Comparison of ENCODE assay signal across 8 cellular contexts in genomic region chr12:68808388-68809189, GRCh38. TPM values are rescaled to one million over a fixed set of nuclear protein-coding genes. Genes with fewer than 3 reads are reported as not detected.
DNase-seq lines count a peak whose midpoint lies in the region; ATAC-seq and TF ChIP-seq lines count a peak whose summit lies in the region.

No MANE protein-coding gene starts in this region.

- peaks cover 37% of the 10 kb centered on the region for H3K4me1 Mint-ChIP-seq in activated naive CD8-positive, alpha-beta T cell (ENCODE audit: low read depth)

- H3F3A ChIP-seq in SK-N-SH (replicated peaks; ENCODE audit: insufficient read depth), result peaks cover 44% of the 10 kb centered on the region

- peak; percentile 49 for ATAC-seq in HG02588 (IDR thresholded peaks at IDR 0.05; ENCODE audit: unreplicated experiment)

- TF ChIP-seq RAD21 in SK-N-SH (IDR thresholded peaks at IDR 0.05; ENCODE audit: low read length), result no peak

- peaks cover 8% of the 10 kb centered on the region for H3K36me3 Mint-ChIP-seq in activated naive CD8-positive, alpha-beta T cell

- H3K27me3 ChIP-seq in SK-N-SH (ENCODE audit: insufficient read depth) (no peaks in the 10 kb centered on the region), ovary (no peaks in the 10 kb centered on the region), thyroid gland (no peaks in the 10 kb centered on the region)

- peak overlapping the region; percentile 97 for H3K27ac Mint-ChIP-seq in activated naive CD8-positive, alpha-beta T cell

- H2AFZ ChIP-seq in SK-N-SH (ENCODE audit: low read depth), result peak overlapping the region; percentile 89

- H3K9me3 ChIP-seq in SK-N-SH (no peaks in the 10 kb centered on the region; the same call in 1 of the 2 replicates), ovary (no peaks in the 10 kb centered on the region), thyroid gland (no peaks in the 10 kb centered on the region)

- no peaks in the 10 kb centered on the region for H3K9me3 Mint-ChIP-seq in activated naive CD8-positive, alpha-beta T cell (ENCODE audit: low read depth)

- intact Hi-C loops in head of caudate nucleus (cut with DNase I), result loop anchor here (2.0 kb wide), 1 partner anchor 62 kb away; the partner anchor contains the start of gene SLC35E3
- intact Hi-C loops in ovary (cut with DNase I), result loop anchor here in 1 of 4 donors (10.0 kb wide), 1 partner anchor 64 kb away; the partner anchor contains the start of gene SLC35E3
- intact Hi-C loops in thyroid gland (cut with DNase I), result no loop called here

- H3K4me3 Mint-ChIP-seq in activated naive CD8-positive, alpha-beta T cell, result peak overlapping the region; percentile 98

- no peaks in the 10 kb centered on the region for H3K27me3 Mint-ChIP-seq in activated naive CD8-positive, alpha-beta T cell

- DNase-seq in GM10248 (ENCODE audit: extremely low spot score) (peak; percentile 82), NB4 (ENCODE audit: low read depth) (peak; percentile 89), SK-N-SH (peak; percentile 81), head of caudate nucleus (peak; percentile 17 to 80 (median 49)), ovary (peak; percentile 74 to 81 (median 79)), thyroid gland (peak; percentile 86 to 87)

- H3K79me2 ChIP-seq in SK-N-SH (ENCODE audit: insufficient read depth), result peaks cover 56% of the 10 kb centered on the region

- peak overlapping the region; percentile 96 to 98 for H3K27ac ChIP-seq in SK-N-SH (ENCODE audit: low read depth in 2 of 2, low read length in 1 of 2)
- H3K27ac ChIP-seq in ovary, result peak overlapping the region; percentile 83
- H3K27ac ChIP-seq in thyroid gland, result peak overlapping the region; percentile 99 to 100 (median 99)

- TF ChIP-seq CTCF in GM10248 (IDR thresholded peaks at IDR 0.05; ENCODE audit: control extremely low read depth, extremely low read depth, low read depth, missing control alignments), result no peak
- TF ChIP-seq CTCF in NB4 (IDR thresholded peaks at IDR 0.05; ENCODE audit: low read depth, low read length), result no peak
- TF ChIP-seq CTCF in SK-N-SH (IDR thresholded peaks at IDR 0.05), result no peak; the same call in 1 of the 2 replicates
- peak in 1 of 3 donors; percentile 42 for TF ChIP-seq CTCF in ovary (IDR thresholded peaks at IDR 0.05)
- TF ChIP-seq CTCF in thyroid gland (IDR thresholded peaks at IDR 0.05), result peak in 1 of 6 experiments; percentile 1

- TF ChIP-seq EP300 in SK-N-SH (IDR thresholded peaks at IDR 0.05; ENCODE audit: borderline replicate concordance in 1 of 2, low read depth in 1 of 2, low read length in 1 of 2), result no peak
- TF ChIP-seq EP300 in ovary (IDR thresholded peaks at IDR 0.05), result no peak

- H3K9ac ChIP-seq in SK-N-SH, result peak overlapping the region; percentile 99

- H3K36me3 ChIP-seq in SK-N-SH (replicated peaks in 1 of 2; ENCODE audit: control insufficient read depth in 1 of 2, insufficient read depth in 2 of 2, low read length in 1 of 2) (peaks cover 27 to 43% of the 10 kb centered on the region in 2 experiments), ovary (no peaks in the 10 kb centered on the region), thyroid gland (peaks cover 0 to 2% of the 10 kb centered on the region in 2 donors)

- peak overlapping the region; percentile 85 for H3K4me3 ChIP-seq in NB4 (ENCODE audit: low read depth, low read length)
- H3K4me3 ChIP-seq in SK-N-SH (ENCODE audit: low read depth in 2 of 2, low read length in 1 of 2), result peak overlapping the region; percentile 82 to 99
- H3K4me3 ChIP-seq in ovary, result peak overlapping the region; percentile 87
- peak overlapping the region; percentile 71 to 97 (median 91) for H3K4me3 ChIP-seq in thyroid gland (replicated peaks in 1 of 3)

- 4% methylated on average over 28 of the region's 61 CpGs for WGBS in SK-N-SH (ENCODE audit: low lambda C conversion rate)
- 0 to 1% (median 0%) methylated on average over 30 to 61 of the region's 61 CpGs for WGBS in ovary, 3 donors
- WGBS in thyroid gland, 2 donors, result 0% methylated on average over 9 to 10 of the region's 61 CpGs

- no peak for TF ChIP-seq POLR2A in NB4 (IDR thresholded peaks at IDR 0.05; ENCODE audit: extremely low read depth, insufficient read length)
- TF ChIP-seq POLR2A in ovary (IDR thresholded peaks at IDR 0.05), result peak; percentile 18
- peak in 1 of 2 donors; percentile 76 for TF ChIP-seq POLR2A in thyroid gland (IDR thresholded peaks at IDR 0.05)

- POLR2A ChIA-PET in GM10248 (lab: Yijun Ruan, JAX), result interaction anchor here (0.6 to 2.8 kb wide), 12 partner anchors 9 to 325 kb away, joined by 3 to 19 read pairs (median 4); partner anchors contain the start of genes RAP1B and SLC35E3
- POLR2A ChIA-PET in SK-N-SH (lab: Yijun Ruan, JAX), result interaction anchor here (0.6 to 2.8 kb wide), 4 partner anchors 12 to 62 kb away, joined by 3 to 21 read pairs (median 4); partner anchors contain the start of gene SLC35E3

- peak overlapping the region; percentile 94 for H3K4me2 ChIP-seq in SK-N-SH

- H3K4me1 ChIP-seq in SK-N-SH (ENCODE audit: control insufficient read depth in 1 of 2, insufficient read depth in 2 of 2, low read depth in 1 of 2, low read length in 1 of 2), result peaks cover 2 to 6% of the 10 kb centered on the region in 2 experiments; a peak in 3 of 4 replicates
- H3K4me1 ChIP-seq in ovary (ENCODE audit: insufficient read depth), result peaks cover 3% of the 10 kb centered on the region
- H3K4me1 ChIP-seq in thyroid gland, result peaks cover 5 to 6% of the 10 kb centered on the region in 2 donors

- H4K20me1 ChIP-seq in SK-N-SH (ENCODE audit: insufficient read depth), result peaks cover 41% of the 10 kb centered on the region

- CTCF ChIA-PET in GM10248 (lab: Yijun Ruan, JAX), result interaction anchor here (0.6 to 2.5 kb wide), 12 partner anchors 10 to 585 kb away, joined by 3 to 26 read pairs (median 4); no protein-coding TSS in a partner anchor
- CTCF ChIA-PET in SK-N-SH (lab: Yijun Ruan, JAX), result interaction anchor here (0.8 to 3.2 kb wide), 8 partner anchors 9 to 500 kb away, joined by 3 to 17 read pairs (median 4); partner anchors contain the start of gene SLC35E3

- H3K9me2 ChIP-seq in SK-N-SH, result no peaks in the 10 kb centered on the region

TF ChIP-seq in SK-N-SH, 30 proteins besides CTCF, POLR2A, EP300 and RAD21 (continues in another document):
- TF ChIP-seq RFX5 (IDR thresholded peaks at IDR 0.05; ENCODE audit: low read length), result no peak
- TF ChIP-seq POLR2AphosphoS5 (IDR thresholded peaks at IDR 0.05; ENCODE audit: low read depth, low read length), result peak; percentile 98
- TF ChIP-seq FOXJ3 (CRISPR knock-in tag; IDR thresholded peaks at IDR 0.05), result no peak
- TF ChIP-seq TAF1 (IDR thresholded peaks at IDR 0.05; ENCODE audit: borderline replicate concordance, low read depth, low read length), result peak; percentile 87
- TF ChIP-seq, protein P1, sequence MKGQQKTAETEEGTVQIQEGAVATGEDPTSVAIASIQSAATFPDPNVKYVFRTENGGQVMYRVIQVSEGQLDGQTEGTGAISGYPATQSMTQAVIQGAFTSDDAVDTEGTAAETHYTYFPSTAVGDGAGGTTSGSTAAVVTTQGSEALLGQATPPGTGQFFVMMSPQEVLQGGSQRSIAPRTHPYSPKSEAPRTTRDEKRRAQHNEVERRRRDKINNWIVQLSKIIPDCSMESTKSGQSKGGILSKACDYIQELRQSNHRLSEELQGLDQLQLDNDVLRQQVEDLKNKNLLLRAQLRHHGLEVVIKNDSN (IDR thresholded peaks at IDR 0.05; ENCODE audit: borderline replicate concordance, low read depth), result no peak; the same call in 1 of the 2 replicates
- TF ChIP-seq FOXM1 (IDR thresholded peaks at IDR 0.05; ENCODE audit: low read depth), result no peak
- TF ChIP-seq MEF2A (IDR thresholded peaks at IDR 0.05; ENCODE audit: borderline replicate concordance, low read depth), result no peak
- no peak for TF ChIP-seq SMC3 (IDR thresholded peaks at IDR 0.05; ENCODE audit: low read depth, low read length)
- no peak for TF ChIP-seq USF2 (IDR thresholded peaks at IDR 0.05; ENCODE audit: borderline replicate concordance, low read depth, low read length)
- no peak for TF ChIP-seq RCOR1 (IDR thresholded peaks at IDR 0.05; ENCODE audit: low read length)
- peak; percentile 83 for TF ChIP-seq MXI1 (IDR thresholded peaks at IDR 0.05; ENCODE audit: low read depth, low read length)
- TF ChIP-seq, protein P2, sequence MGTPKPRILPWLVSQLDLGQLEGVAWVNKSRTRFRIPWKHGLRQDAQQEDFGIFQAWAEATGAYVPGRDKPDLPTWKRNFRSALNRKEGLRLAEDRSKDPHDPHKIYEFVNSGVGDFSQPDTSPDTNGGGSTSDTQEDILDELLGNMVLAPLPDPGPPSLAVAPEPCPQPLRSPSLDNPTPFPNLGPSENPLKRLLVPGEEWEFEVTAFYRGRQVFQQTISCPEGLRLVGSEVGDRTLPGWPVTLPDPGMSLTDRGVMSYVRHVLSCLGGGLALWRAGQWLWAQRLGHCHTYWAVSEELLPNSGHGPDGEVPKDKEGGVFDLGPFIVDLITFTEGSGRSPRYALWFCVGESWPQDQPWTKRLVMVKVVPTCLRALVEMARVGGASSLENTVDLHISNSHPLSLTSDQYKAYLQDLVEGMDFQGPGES (IDR thresholded peaks at IDR 0.05; ENCODE audit: low read depth, low read length), result no peak
- TF ChIP-seq JUND (IDR thresholded peaks at IDR 0.05), result no peak
- 0 out of 2 replicates have a peak, but pooled peaks have one; percentile 14 for TF ChIP-seq NFIC (IDR thresholded peaks at IDR 0.05; ENCODE audit: borderline replicate concordance)
- peak; percentile 66 for TF ChIP-seq TCF12 (IDR thresholded peaks at IDR 0.05)
- no peak for TF ChIP-seq YY1 (IDR thresholded peaks at IDR 0.05; ENCODE audit: low read depth)

RNA-seq across cellular contexts. Expression of gene MDM2, which starts 0.6 kb away (rescaled TPM):
- polyA plus RNA-seq in SK-N-SH (2012; rRNA removed), result 16.9 and 21.5 TPM in 2 replicates
- 17.7 and 37.8 TPM in 2 replicates for polyA plus RNA-seq in SK-N-SH (2012; cell fraction: cytosol; rRNA removed)
- 60.1 and 67.7 TPM in 2 replicates for polyA plus RNA-seq in SK-N-SH (2012; cell fraction: nucleus; rRNA removed)
- 100 to 1,000 TPM in 1 of 7 donors, 10 to 100 TPM in 6; 56.3 to 101 (median 83.8) TPM for total RNA-seq in ovary
- 10 to 100 TPM; 14.1 to 50.4 TPM for polyA plus RNA-seq in ovary
- total RNA-seq in thyroid gland, result 100 to 1,000 TPM in 2 of 4 donors, 10 to 100 TPM in 2; 56.7 to 124 (median 91.6) TPM

Comparison
In these comparisons a context has a peak if more than half of its experiments do, and no peak if none do; other contexts are left out.
1. Peak in every context shown above with its lines: DNase-seq, ATAC-seq, H3K4me3 ChIP-seq and H3K27ac ChIP-seq.